Comparison of ENCODE assay signal across 32 cellular contexts in genomic region chr7:12595148-12595547, GRCh38. TPM values are rescaled to one million over a fixed set of nuclear protein-coding genes. Genes with fewer than 3 reads are reported as not detected.
"Had no signal": no experiment of that assay in that cellular context is flagged by ENCODE, and none has a peak within 500 bp of the region (broad histone marks: within the 10 kb centered on the region; RNA-seq: fewer than 3 reads in every experiment).

No MANE protein-coding gene starts in this region.

- H3K27me3 Mint-ChIP-seq: progenitor cell of endocrine pancreas had no signal

- H3K4me3 ChIP-seq: ovary, psoas muscle, skin epidermis, smooth muscle cell, spleen, thoracic aorta, thyroid gland, tibial nerve, upper lobe of left lung, vagina had no signal

- H3K36me3 Mint-ChIP-seq: naive thymus-derived CD8-positive, alpha-beta T cell; natural killer cell treated with Interleukin-12 subunit alpha and Interleukin-12 subunit beta and Interleukin-15 and Interleukin-18, amount 100 ng/mL, for 72 hours; stimulated activated memory B cell treated with anti-CD40 and anti-IgM and Interleukin-4, amounts not matched to agents 10 μg/mL and 1 μg/mL and 100 μg/mL, for 72 hours had no signal

- H2AFZ ChIP-seq: parathyroid adenoma had no signal

- H3K36me3 ChIP-seq: neutrophil, ovary, spleen, thoracic aorta, thyroid gland, tibial nerve, upper lobe of left lung, vagina had no signal

- H3K27ac Mint-ChIP-seq: naive thymus-derived CD8-positive, alpha-beta T cell; natural killer cell treated with Interleukin-12 subunit alpha and Interleukin-12 subunit beta and Interleukin-15 and Interleukin-18, amount 100 ng/mL, for 72 hours; nephron progenitor cell; progenitor cell of endocrine pancreas; stimulated activated memory B cell treated with anti-CD40 and anti-IgM and Interleukin-4, amounts not matched to agents 10 μg/mL and 1 μg/mL and 100 μg/mL, for 72 hours; stimulated activated naive CD8-positive, alpha-beta T cell treated with anti-CD3 and anti-CD28 coated beads, Interleukin-15, amount 100 ng/mL, for 72 hours had no signal

- H3K4me2 ChIP-seq: smooth muscle cell had no signal

- H3K4me1 ChIP-seq: parathyroid adenoma, psoas muscle, spleen, thyroid gland, tibial nerve, upper lobe of left lung, vagina had no signal

- DNase-seq: naive thymus-derived CD8-positive, alpha-beta T cell; nephron progenitor cell; nucleus accumbens; ovary; psoas muscle; right cardiac atrium; spleen; stimulated activated CD4-positive, alpha-beta T cell treated with anti-CD3 and anti-CD28 coated beads, Interleukin-12 subunit alpha, Interleukin-12 subunit beta, amount 100 ng/mL, for 4 hours; stimulated activated CD4-positive, alpha-beta T cell treated with anti-CD3 and anti-CD28 coated beads, Interleukin-1b, Interleukin-23, amount 100 ng/mL, for 48 hours; stimulated activated CD4-positive, alpha-beta T cell treated with anti-CD3 and anti-CD28 coated beads, Interleukin-4, amount 100 ng/mL, for 1 hour; stimulated activated CD4-positive, alpha-beta T cell treated with anti-CD3 and anti-CD28 coated beads, Interleukin-4, amount 100 ng/mL, for 4 hours; stimulated activated CD8-positive, alpha-beta memory T cell treated with anti-CD3 and anti-CD28 coated beads, Interleukin-4, amount 100 ng/mL, for 48 hours; stimulated activated naive CD4-positive, alpha-beta T cell; stimulated activated naive CD8-positive, alpha-beta T cell treated with anti-CD3 and anti-CD28 coated beads, Interleukin-15, amount 100 ng/mL, for 72 hours; stimulated activated naive CD8-positive, alpha-beta T cell treated with anti-CD3 and anti-CD28 coated beads, Interleukin-15, Interleukin-2, amounts not matched to agents 100 U/mL and 50 U/mL, for 24 hours; substantia nigra; thyroid gland; trophoblast cell; upper lobe of left lung had no signal

- H3K79me2 ChIP-seq: parathyroid adenoma had no signal

- H3K4me3 Mint-ChIP-seq: naive thymus-derived CD8-positive, alpha-beta T cell; natural killer cell treated with Interleukin-12 subunit alpha and Interleukin-12 subunit beta and Interleukin-15 and Interleukin-18, amount 100 ng/mL, for 72 hours; nephron progenitor cell; neural crest cell; stimulated activated memory B cell treated with anti-CD40 and anti-IgM and Interleukin-4, amounts not matched to agents 10 μg/mL and 1 μg/mL and 100 μg/mL, for 72 hours; stimulated activated naive CD8-positive, alpha-beta T cell treated with anti-CD3 and anti-CD28 coated beads, Interleukin-15, amount 100 ng/mL, for 72 hours had no signal

- H3K4me1 Mint-ChIP-seq: naive thymus-derived CD8-positive, alpha-beta T cell; nephron progenitor cell; neural crest cell; stimulated activated memory B cell treated with anti-CD40 and anti-IgM and Interleukin-4, amounts not matched to agents 10 μg/mL and 1 μg/mL and 100 μg/mL, for 72 hours; stimulated activated naive CD8-positive, alpha-beta T cell treated with anti-CD3 and anti-CD28 coated beads, Interleukin-15, amount 100 ng/mL, for 72 hours had no signal

- FAIRE-seq: urothelium cell line had no signal

- H3K9ac ChIP-seq: parathyroid adenoma had no signal

- H3K27ac ChIP-seq: neutrophil, ovary, parathyroid adenoma, psoas muscle, skin epidermis, spleen, thoracic aorta, thyroid gland, tibial nerve, upper lobe of left lung, vagina had no signal

- H3K27me3 ChIP-seq: neutrophil, ovary, spleen, thyroid gland, tibial nerve, upper lobe of left lung, vagina had no signal

- ATAC-seq: naive thymus-derived CD8-positive, alpha-beta T cell; natural killer cell treated with Interleukin-12 subunit alpha and Interleukin-12 subunit beta and Interleukin-15 and Interleukin-18, amount 100 ng/mL, for 72 hours; psoas muscle; right cardiac atrium; sciatic nerve; stimulated activated naive CD8-positive, alpha-beta T cell treated with anti-CD3 and anti-CD28 coated beads, Interleukin-15, amount 100 ng/mL, for 72 hours; stimulated activated naive CD8-positive, alpha-beta T cell treated with anti-CD3 and anti-CD28 coated beads, Interleukin-15, Interleukin-2, amounts not matched to agents 100 U/mL and 50 U/mL, for 24 hours had no signal

- H3K9me3 ChIP-seq: neutrophil, ovary, psoas muscle, thoracic aorta, thyroid gland, tibial nerve, upper lobe of left lung, vagina had no signal

RNA-seq across cellular contexts. Expression of gene SCIN, which starts 24.6 kb away (rescaled TPM):
- total RNA-seq: natural killer cell treated with Interleukin-12 subunit alpha and Interleukin-12 subunit beta and Interleukin-15 and Interleukin-18, amount 100 ng/mL, for 72 hours; neural crest cell had no signal
